Comparison of ENCODE assay signal across 8 cellular contexts in the genomic region with DNA sequence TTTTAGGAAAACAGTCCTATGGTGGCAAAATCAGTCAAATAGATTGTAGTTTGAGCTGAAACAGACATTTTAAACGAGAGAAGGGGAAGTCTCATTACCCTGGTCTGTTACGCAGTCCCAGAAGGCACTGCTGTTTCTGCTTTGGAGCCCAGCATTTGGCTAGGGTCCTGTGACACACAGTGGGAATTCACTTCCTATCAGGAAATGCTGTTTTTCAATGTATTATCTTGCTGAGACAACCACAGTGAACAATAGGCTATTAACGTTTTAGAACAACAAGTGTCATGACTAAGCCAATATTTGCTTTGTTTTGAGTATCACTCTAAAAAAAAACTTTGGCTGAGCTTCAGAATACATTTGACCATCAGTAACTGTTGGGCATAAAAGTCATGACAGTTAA.
A peak's percentile ranks its signal among the peaks of the same experiment; 100 is the strongest.
DNase-seq lines count a peak whose midpoint lies in the region; ATAC-seq and TF ChIP-seq lines count a peak whose summit lies in the region.

No MANE protein-coding gene starts in this region.

- H3K9me3 Mint-ChIP-seq in activated naive CD4-positive, alpha-beta T cell treated with anti-CD3 and anti-CD28 coated beads for 36 hours, result no peaks in the 10 kb centered on the region
- peaks cover 4% of the 10 kb centered on the region; the same call in 1 of the 2 replicates for H3K9me3 Mint-ChIP-seq in WTC11

- peak overlapping the region; percentile 46 for H3K4me3 Mint-ChIP-seq in activated naive CD4-positive, alpha-beta T cell treated with anti-CD3 and anti-CD28 coated beads for 36 hours
- H3K4me3 Mint-ChIP-seq in WTC11, result no peak overlapping the region

- intact Hi-C loops in activated naive CD4-positive, alpha-beta T cell treated with anti-CD3 and anti-CD28 coated beads for 36 hours (cut with micrococcal nuclease), result loop anchor here (1.0 kb wide), 1 partner anchor 8 kb away; no protein-coding TSS in a partner anchor
- intact Hi-C loops in left ventricle myocardium inferior (cut with micrococcal nuclease), result no loop called here

- H3K27me3 ChIP-seq in left ventricle myocardium inferior (ENCODE audit: low read depth) (no peaks in the 10 kb centered on the region), smooth muscle cell (ENCODE audit: low read depth) (no peaks in the 10 kb centered on the region)

- no peak for DNase-seq in activated naive CD4-positive, alpha-beta T cell treated with anti-CD3 and anti-CD28 coated beads for 36 hours
- no peak for DNase-seq in activated naive CD4-positive, alpha-beta T cell treated with Interleukin-2 at 50 U/mL for 16 hours
- DNase-seq in WTC11 (ENCODE audit: low spot score), result no peak
- DNase-seq in left ventricle myocardium inferior, result peak; percentile 34
- DNase-seq in smooth muscle cell (lab: John Stamatoyannopoulos, UW; ENCODE audit: unreplicated experiment), result no peak
- no peak for DNase-seq in stimulated activated CD4-positive, alpha-beta T cell treated with anti-CD3 and anti-CD28 coated beads, Interleukin-15, amount 100 ng/mL, for 24 hours

- H3K4me3 ChIP-seq in left ventricle myocardium inferior, result no peak overlapping the region
- no peak overlapping the region for H3K4me3 ChIP-seq in smooth muscle cell

- H3K27ac ChIP-seq in left ventricle myocardium inferior (replicated peaks) (peak overlapping the region; percentile 73), smooth muscle cell (ENCODE audit: low read depth) (peak overlapping the region; percentile 76)

- H3K9me3 ChIP-seq in left ventricle myocardium inferior (replicated peaks) (no peaks in the 10 kb centered on the region), smooth muscle cell (replicated peaks; ENCODE audit: low read depth) (no peaks in the 10 kb centered on the region)

- no peaks in the 10 kb centered on the region for H3K27me3 Mint-ChIP-seq in activated naive CD4-positive, alpha-beta T cell treated with anti-CD3 and anti-CD28 coated beads for 36 hours (ENCODE audit: low read depth)
- H3K27me3 Mint-ChIP-seq in WTC11 (ENCODE audit: low read depth), result no peaks in the 10 kb centered on the region

- H3K4me2 ChIP-seq in smooth muscle cell, result no peak overlapping the region

- peaks cover 39% of the 10 kb centered on the region for H4K20me1 ChIP-seq in smooth muscle cell (ENCODE audit: low read depth)

- WGBS in smooth muscle cell (ENCODE audit: low lambda C conversion rate), result 65% methylated on average over 3 of the region's 3 CpGs

- H3K4me1 ChIP-seq in left ventricle myocardium inferior (peaks cover 84% of the 10 kb centered on the region), smooth muscle cell (ENCODE audit: low read depth) (peaks cover 30% of the 10 kb centered on the region)

- CTCF ChIA-PET in activated naive CD4-positive, alpha-beta T cell treated with anti-CD3 and anti-CD28 coated beads for 36 hours (lab: Charles Lee), result interaction anchor here (0.5 to 1.3 kb wide), 6 partner anchors 11 to 103 kb away, joined by 3 to 5 read pairs (median 4); no protein-coding TSS in a partner anchor
- CTCF ChIA-PET in WTC11 (lab: Charles Lee), result interaction anchor here (1.3 to 2.0 kb wide), 2 partner anchors 47 to 198 kb away, joined by 4 to 6 read pairs; no protein-coding TSS in a partner anchor

- peaks cover 6% of the 10 kb centered on the region for H3F3A ChIP-seq in smooth muscle cell (ENCODE audit: low read depth)

- H3K9ac ChIP-seq in smooth muscle cell (ENCODE audit: low read depth), result no peak overlapping the region

- POLR2A ChIA-PET in WTC11 (lab: Charles Lee), result no interaction called here

- peaks cover 1% of the 10 kb centered on the region for H3K36me3 Mint-ChIP-seq in activated naive CD4-positive, alpha-beta T cell treated with anti-CD3 and anti-CD28 coated beads for 36 hours (ENCODE audit: low read depth)
- no peaks in the 10 kb centered on the region for H3K36me3 Mint-ChIP-seq in WTC11

- H2AFZ ChIP-seq in smooth muscle cell (ENCODE audit: low read depth), result no peak overlapping the region

- ATAC-seq in WTC11, result peak; percentile 71
- no peak for ATAC-seq in HG03095 (IDR thresholded peaks at IDR 0.05; ENCODE audit: unreplicated experiment)
- no peak for ATAC-seq in GM19452 (IDR thresholded peaks at IDR 0.05; ENCODE audit: unreplicated experiment)

- peaks cover 86% of the 10 kb centered on the region for H3K4me1 Mint-ChIP-seq in activated naive CD4-positive, alpha-beta T cell treated with anti-CD3 and anti-CD28 coated beads for 36 hours (ENCODE audit: low read depth)
- H3K4me1 Mint-ChIP-seq in WTC11, result peaks cover 49% of the 10 kb centered on the region

- TF ChIP-seq CTCF in WTC11 (IDR thresholded peaks at IDR 0.05), result no peak
- no peak for TF ChIP-seq CTCF in left ventricle myocardium inferior (IDR thresholded peaks at IDR 0.05; ENCODE audit: borderline replicate concordance)
- no peak for TF ChIP-seq CTCF in smooth muscle cell (IDR thresholded peaks at IDR 0.05; ENCODE audit: borderline replicate concordance, insufficient read depth, poor library complexity, severe bottlenecking)

- peak overlapping the region; percentile 88 for H3K27ac Mint-ChIP-seq in activated naive CD4-positive, alpha-beta T cell treated with anti-CD3 and anti-CD28 coated beads for 36 hours
- H3K27ac Mint-ChIP-seq in WTC11, result peak overlapping the region; percentile 50; the same call in 1 of the 2 replicates

- H3K79me2 ChIP-seq in smooth muscle cell (ENCODE audit: low read depth), result peaks cover 85% of the 10 kb centered on the region

- H3K36me3 ChIP-seq in left ventricle myocardium inferior (no peaks in the 10 kb centered on the region), smooth muscle cell (ENCODE audit: low read depth) (no peaks in the 10 kb centered on the region)

TF ChIP-seq in WTC11, 78 proteins besides CTCF, POLR2A, EP300 and RAD21:
- no peak for TF ChIP-seq CREM (CRISPR knock-in tag; IDR thresholded peaks at IDR 0.05)
- no peak for TF ChIP-seq ZNF671 (CRISPR knock-in tag; IDR thresholded peaks at IDR 0.05)
- TF ChIP-seq ETV6 (CRISPR knock-in tag; IDR thresholded peaks at IDR 0.05), result no peak
- no peak for TF ChIP-seq NR3C1 (CRISPR knock-in tag; conservative IDR thresholded peaks at IDR 0.05; ENCODE audit: low read depth)
- no peak for TF ChIP-seq ELF4 (CRISPR knock-in tag; IDR thresholded peaks at IDR 0.05; ENCODE audit: low read depth)
- no peak for TF ChIP-seq SP1 (CRISPR knock-in tag; conservative IDR thresholded peaks at IDR 0.05)
- no peak for TF ChIP-seq GABPB1 (CRISPR knock-in tag; IDR thresholded peaks at IDR 0.05)
- no peak for TF ChIP-seq USF2 (CRISPR knock-in tag; IDR thresholded peaks at IDR 0.05)
TF ChIP-seq in WTC11: peak in this region for 0.
